1 cellular context compared by ENCODE assay signal in the genomic region with DNA sequence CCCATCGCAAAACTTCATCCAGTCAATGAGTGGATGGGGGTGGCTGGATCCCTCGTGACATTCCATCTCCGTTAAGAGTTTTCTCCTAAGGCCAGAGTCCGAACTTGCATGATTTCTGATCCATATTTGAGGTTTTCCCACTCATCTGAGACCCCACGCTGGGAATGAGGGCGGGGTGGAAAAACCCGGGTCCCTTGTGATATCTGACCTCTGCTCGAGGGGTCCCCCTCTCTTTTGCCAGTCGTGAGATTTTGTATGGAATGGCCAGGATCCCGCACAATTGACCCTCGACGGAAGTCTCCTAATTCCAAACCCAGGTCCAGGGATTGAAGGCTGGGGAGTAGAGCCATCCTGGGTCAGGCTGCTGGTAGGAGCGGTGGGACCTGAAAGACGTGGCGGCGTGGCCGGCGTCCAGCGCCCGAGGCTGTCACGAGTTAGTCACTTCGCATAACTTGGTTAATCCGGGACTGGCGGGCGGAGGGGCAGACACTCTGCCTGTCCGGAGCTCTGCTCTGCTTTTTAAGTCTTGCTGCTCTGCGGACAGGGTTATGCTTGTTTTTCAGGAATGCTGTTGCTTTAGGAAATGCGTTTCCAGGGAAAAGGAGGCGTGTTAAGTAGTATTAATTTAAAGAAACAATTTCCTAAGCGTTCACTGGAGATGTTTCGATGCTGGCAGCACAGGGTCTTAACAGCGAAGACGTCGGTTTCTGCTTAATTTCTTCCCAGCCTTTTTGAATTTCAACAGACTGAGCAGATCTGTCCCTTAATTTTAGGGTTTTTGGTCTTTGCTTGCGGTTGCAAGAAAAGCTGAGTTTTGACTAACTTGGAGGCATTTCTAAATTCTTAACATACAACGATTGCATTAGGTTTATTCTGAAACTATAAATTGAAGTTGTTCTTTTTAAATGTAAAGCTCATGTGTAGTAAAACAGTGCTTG.
TF ChIP-seq lines count a peak whose summit lies in the region.

No MANE protein-coding gene starts in this region.

TF ChIP-seq in HepG2, 621 proteins besides CTCF, POLR2A, EP300 and RAD21 (continued from another document and continues in another):
- TF ChIP-seq ZNF749 (CRISPR knock-in tag; IDR thresholded peaks at IDR 0.05; ENCODE audit: borderline replicate concordance) (no peak), ZNF264 (CRISPR knock-in tag; IDR thresholded peaks at IDR 0.05) (no peak), HOXA3 (CRISPR knock-in tag; IDR thresholded peaks at IDR 0.05) (no peak), MZF1 (CRISPR knock-in tag; IDR thresholded peaks at IDR 0.05; ENCODE audit: borderline replicate concordance) (no peak), ZSCAN9 (CRISPR knock-in tag; IDR thresholded peaks at IDR 0.05; ENCODE audit: borderline replicate concordance) (no peak), ZNF775 (CRISPR knock-in tag; IDR thresholded peaks at IDR 0.05; ENCODE audit: borderline replicate concordance) (no peak), PAX8 (CRISPR knock-in tag; IDR thresholded peaks at IDR 0.05; ENCODE audit: borderline replicate concordance) (no peak), PHF5A (CRISPR knock-in tag; IDR thresholded peaks at IDR 0.05; ENCODE audit: low read depth, unreplicated experiment) (no peak), KDM5B (CRISPR knock-in tag; IDR thresholded peaks at IDR 0.05; ENCODE audit: borderline replicate concordance) (no peak), CREB1 (IDR thresholded peaks at IDR 0.05) (no peak), CREB1 (CRISPR knock-in tag; IDR thresholded peaks at IDR 0.05) (no peak), ZNF382 (CRISPR knock-in tag; IDR thresholded peaks at IDR 0.05; ENCODE audit: borderline replicate concordance) (no peak), IKZF4 (CRISPR knock-in tag; IDR thresholded peaks at IDR 0.05; ENCODE audit: borderline replicate concordance, low read depth, not compliant biosample characterization) (no peak), SOX5 (CRISPR knock-in tag; IDR thresholded peaks at IDR 0.05; ENCODE audit: borderline replicate concordance) (no peak), SIN3A (IDR thresholded peaks at IDR 0.05; ENCODE audit: borderline replicate concordance, low read depth, low read length) (peak; percentile 72; the same call in 1 of the 2 replicates), TRIM24 (CRISPR knock-in tag; IDR thresholded peaks at IDR 0.05) (no peak), AGO1 (IDR thresholded peaks at IDR 0.05; ENCODE audit: low read depth, low read length, poor library complexity, severe bottlenecking) (no peak), ZNF121 (CRISPR knock-in tag; IDR thresholded peaks at IDR 0.05) (no peak), ZNF703 (CRISPR knock-in tag; IDR thresholded peaks at IDR 0.05; ENCODE audit: borderline replicate concordance) (no peak), HDAC1 (CRISPR knock-in tag; IDR thresholded peaks at IDR 0.05) (peak; percentile 64), SUZ12 (IDR thresholded peaks at IDR 0.05; ENCODE audit: low read depth, low read length) (no peak), PHF21A (CRISPR knock-in tag; IDR thresholded peaks at IDR 0.05) (0 out of 2 replicates have a peak, but pooled peaks have one; percentile 26), FOXA1 (IDR thresholded peaks at IDR 0.05) (no peak), FOXA1 (CRISPR knock-in tag; IDR thresholded peaks at IDR 0.05) (no peak), SMARCC2 (IDR thresholded peaks at IDR 0.05) (no peak), ZNF101 (CRISPR knock-in tag; IDR thresholded peaks at IDR 0.05; ENCODE audit: borderline replicate concordance, low read depth) (no peak), ZNF768 (CRISPR knock-in tag; IDR thresholded peaks at IDR 0.05) (no peak), RORA (CRISPR knock-in tag; IDR thresholded peaks at IDR 0.05) (no peak), TOE1 (CRISPR knock-in tag; IDR thresholded peaks at IDR 0.05) (no peak), ZNF333 (CRISPR knock-in tag; IDR thresholded peaks at IDR 0.05; ENCODE audit: borderline replicate concordance) (0 out of 2 replicates have a peak, but pooled peaks have one; percentile 67), MXI1 (IDR thresholded peaks at IDR 0.05; ENCODE audit: borderline replicate concordance, low read depth, low read length) (peak; percentile 80; the same call in 1 of the 3 replicates), ZNF160 (CRISPR knock-in tag; IDR thresholded peaks at IDR 0.05) (no peak), XBP1 (CRISPR knock-in tag; IDR thresholded peaks at IDR 0.05) (no peak), ZMYM4 (CRISPR knock-in tag; IDR thresholded peaks at IDR 0.05) (no peak), JUN (CRISPR knock-in tag; IDR thresholded peaks at IDR 0.05) (no peak), ERF (CRISPR knock-in tag; IDR thresholded peaks at IDR 0.05) (no peak), HDAC6 (IDR thresholded peaks at IDR 0.05; ENCODE audit: low read depth, low read length) (no peak), KAT7 (CRISPR knock-in tag; IDR thresholded peaks at IDR 0.05; ENCODE audit: borderline replicate concordance) (peak; percentile 31; the same call in 1 of the 2 replicates), SETDB1 (CRISPR knock-in tag; IDR thresholded peaks at IDR 0.05; ENCODE audit: borderline replicate concordance) (no peak), SALL1 (CRISPR knock-in tag; IDR thresholded peaks at IDR 0.05) (no peak), KAT2B (IDR thresholded peaks at IDR 0.05; ENCODE audit: borderline replicate concordance, low read depth, low read length) (no peak), GATAD1 (CRISPR knock-in tag; IDR thresholded peaks at IDR 0.05) (no peak), NR2F2 (IDR thresholded peaks at IDR 0.05; ENCODE audit: borderline replicate concordance, low read depth) (no peak), ZSCAN29 (CRISPR knock-in tag; conservative IDR thresholded peaks at IDR 0.05) (no peak), ZNF563 (CRISPR knock-in tag; IDR thresholded peaks at IDR 0.05) (no peak), ZNF136 (CRISPR knock-in tag; IDR thresholded peaks at IDR 0.05; ENCODE audit: low read depth) (0 out of 2 replicates have a peak, but pooled peaks have one; percentile 50), PPARG (CRISPR knock-in tag; conservative IDR thresholded peaks at IDR 0.05) (no peak)
- TF ChIP-seq, protein P1, sequence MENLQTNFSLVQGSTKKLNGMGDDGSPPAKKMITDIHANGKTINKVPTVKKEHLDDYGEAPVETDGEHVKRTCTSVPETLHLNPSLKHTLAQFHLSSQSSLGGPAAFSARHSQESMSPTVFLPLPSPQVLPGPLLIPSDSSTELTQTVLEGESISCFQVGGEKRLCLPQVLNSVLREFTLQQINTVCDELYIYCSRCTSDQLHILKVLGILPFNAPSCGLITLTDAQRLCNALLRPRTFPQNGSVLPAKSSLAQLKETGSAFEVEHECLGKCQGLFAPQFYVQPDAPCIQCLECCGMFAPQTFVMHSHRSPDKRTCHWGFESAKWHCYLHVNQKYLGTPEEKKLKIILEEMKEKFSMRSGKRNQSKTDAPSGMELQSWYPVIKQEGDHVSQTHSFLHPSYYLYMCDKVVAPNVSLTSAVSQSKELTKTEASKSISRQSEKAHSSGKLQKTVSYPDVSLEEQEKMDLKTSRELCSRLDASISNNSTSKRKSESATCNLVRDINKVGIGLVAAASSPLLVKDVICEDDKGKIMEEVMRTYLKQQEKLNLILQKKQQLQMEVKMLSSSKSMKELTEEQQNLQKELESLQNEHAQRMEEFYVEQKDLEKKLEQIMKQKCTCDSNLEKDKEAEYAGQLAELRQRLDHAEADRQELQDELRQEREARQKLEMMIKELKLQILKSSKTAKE (CRISPR knock-in tag; IDR thresholded peaks at IDR 0.05; ENCODE audit: borderline replicate concordance) = no peak
- TF ChIP-seq, protein P2, sequence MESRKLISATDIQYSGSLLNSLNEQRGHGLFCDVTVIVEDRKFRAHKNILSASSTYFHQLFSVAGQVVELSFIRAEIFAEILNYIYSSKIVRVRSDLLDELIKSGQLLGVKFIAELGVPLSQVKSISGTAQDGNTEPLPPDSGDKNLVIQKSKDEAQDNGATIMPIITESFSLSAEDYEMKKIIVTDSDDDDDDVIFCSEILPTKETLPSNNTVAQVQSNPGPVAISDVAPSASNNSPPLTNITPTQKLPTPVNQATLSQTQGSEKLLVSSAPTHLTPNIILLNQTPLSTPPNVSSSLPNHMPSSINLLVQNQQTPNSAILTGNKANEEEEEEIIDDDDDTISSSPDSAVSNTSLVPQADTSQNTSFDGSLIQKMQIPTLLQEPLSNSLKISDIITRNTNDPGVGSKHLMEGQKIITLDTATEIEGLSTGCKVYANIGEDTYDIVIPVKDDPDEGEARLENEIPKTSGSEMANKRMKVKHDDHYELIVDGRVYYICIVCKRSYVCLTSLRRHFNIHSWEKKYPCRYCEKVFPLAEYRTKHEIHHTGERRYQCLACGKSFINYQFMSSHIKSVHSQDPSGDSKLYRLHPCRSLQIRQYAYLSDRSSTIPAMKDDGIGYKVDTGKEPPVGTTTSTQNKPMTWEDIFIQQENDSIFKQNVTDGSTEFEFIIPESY (CRISPR knock-in tag; IDR thresholded peaks at IDR 0.05) = no peak
- TF ChIP-seq, protein P3, sequence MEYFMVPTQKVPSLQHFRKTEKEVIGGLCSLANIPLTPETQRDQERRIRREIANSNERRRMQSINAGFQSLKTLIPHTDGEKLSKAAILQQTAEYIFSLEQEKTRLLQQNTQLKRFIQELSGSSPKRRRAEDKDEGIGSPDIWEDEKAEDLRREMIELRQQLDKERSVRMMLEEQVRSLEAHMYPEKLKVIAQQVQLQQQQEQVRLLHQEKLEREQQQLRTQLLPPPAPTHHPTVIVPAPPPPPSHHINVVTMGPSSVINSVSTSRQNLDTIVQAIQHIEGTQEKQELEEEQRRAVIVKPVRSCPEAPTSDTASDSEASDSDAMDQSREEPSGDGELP (IDR thresholded peaks at IDR 0.05; ENCODE audit: borderline replicate concordance, low read depth) = no peak
- TF ChIP-seq, protein P4, sequence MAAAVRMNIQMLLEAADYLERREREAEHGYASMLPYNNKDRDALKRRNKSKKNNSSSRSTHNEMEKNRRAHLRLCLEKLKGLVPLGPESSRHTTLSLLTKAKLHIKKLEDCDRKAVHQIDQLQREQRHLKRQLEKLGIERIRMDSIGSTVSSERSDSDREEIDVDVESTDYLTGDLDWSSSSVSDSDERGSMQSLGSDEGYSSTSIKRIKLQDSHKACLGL (CRISPR knock-in tag; IDR thresholded peaks at IDR 0.05) = peak; percentile 84; the same call in 1 of the 2 replicates
- TF ChIP-seq, protein P5, sequence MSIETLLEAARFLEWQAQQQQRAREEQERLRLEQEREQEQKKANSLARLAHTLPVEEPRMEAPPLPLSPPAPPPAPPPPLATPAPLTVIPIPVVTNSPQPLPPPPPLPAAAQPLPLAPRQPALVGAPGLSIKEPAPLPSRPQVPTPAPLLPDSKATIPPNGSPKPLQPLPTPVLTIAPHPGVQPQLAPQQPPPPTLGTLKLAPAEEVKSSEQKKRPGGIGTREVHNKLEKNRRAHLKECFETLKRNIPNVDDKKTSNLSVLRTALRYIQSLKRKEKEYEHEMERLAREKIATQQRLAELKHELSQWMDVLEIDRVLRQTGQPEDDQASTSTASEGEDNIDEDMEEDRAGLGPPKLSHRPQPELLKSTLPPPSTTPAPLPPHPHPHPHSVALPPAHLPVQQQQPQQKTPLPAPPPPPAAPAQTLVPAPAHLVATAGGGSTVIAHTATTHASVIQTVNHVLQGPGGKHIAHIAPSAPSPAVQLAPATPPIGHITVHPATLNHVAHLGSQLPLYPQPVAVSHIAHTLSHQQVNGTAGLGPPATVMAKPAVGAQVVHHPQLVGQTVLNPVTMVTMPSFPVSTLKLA (IDR thresholded peaks at IDR 0.05) = no peak
- TF ChIP-seq, protein P6, sequence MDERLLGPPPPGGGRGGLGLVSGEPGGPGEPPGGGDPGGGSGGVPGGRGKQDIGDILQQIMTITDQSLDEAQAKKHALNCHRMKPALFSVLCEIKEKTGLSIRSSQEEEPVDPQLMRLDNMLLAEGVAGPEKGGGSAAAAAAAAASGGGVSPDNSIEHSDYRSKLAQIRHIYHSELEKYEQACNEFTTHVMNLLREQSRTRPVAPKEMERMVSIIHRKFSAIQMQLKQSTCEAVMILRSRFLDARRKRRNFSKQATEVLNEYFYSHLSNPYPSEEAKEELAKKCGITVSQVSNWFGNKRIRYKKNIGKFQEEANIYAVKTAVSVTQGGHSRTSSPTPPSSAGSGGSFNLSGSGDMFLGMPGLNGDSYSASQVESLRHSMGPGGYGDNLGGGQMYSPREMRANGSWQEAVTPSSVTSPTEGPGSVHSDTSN (CRISPR knock-in tag; IDR thresholded peaks at IDR 0.05) = no peak
- TF ChIP-seq, protein P7, sequence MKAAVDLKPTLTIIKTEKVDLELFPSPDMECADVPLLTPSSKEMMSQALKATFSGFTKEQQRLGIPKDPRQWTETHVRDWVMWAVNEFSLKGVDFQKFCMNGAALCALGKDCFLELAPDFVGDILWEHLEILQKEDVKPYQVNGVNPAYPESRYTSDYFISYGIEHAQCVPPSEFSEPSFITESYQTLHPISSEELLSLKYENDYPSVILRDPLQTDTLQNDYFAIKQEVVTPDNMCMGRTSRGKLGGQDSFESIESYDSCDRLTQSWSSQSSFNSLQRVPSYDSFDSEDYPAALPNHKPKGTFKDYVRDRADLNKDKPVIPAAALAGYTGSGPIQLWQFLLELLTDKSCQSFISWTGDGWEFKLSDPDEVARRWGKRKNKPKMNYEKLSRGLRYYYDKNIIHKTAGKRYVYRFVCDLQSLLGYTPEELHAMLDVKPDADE (CRISPR knock-in tag; IDR thresholded peaks at IDR 0.05) = no peak
- TF ChIP-seq, protein P8, sequence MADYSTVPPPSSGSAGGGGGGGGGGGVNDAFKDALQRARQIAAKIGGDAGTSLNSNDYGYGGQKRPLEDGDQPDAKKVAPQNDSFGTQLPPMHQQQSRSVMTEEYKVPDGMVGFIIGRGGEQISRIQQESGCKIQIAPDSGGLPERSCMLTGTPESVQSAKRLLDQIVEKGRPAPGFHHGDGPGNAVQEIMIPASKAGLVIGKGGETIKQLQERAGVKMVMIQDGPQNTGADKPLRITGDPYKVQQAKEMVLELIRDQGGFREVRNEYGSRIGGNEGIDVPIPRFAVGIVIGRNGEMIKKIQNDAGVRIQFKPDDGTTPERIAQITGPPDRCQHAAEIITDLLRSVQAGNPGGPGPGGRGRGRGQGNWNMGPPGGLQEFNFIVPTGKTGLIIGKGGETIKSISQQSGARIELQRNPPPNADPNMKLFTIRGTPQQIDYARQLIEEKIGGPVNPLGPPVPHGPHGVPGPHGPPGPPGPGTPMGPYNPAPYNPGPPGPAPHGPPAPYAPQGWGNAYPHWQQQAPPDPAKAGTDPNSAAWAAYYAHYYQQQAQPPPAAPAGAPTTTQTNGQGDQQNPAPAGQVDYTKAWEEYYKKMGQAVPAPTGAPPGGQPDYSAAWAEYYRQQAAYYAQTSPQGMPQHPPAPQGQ (CRISPR knock-in tag; IDR thresholded peaks at IDR 0.05; ENCODE audit: borderline replicate concordance) = 0 out of 2 replicates have a peak, but pooled peaks have one; percentile 23
- TF ChIP-seq, protein P9, sequence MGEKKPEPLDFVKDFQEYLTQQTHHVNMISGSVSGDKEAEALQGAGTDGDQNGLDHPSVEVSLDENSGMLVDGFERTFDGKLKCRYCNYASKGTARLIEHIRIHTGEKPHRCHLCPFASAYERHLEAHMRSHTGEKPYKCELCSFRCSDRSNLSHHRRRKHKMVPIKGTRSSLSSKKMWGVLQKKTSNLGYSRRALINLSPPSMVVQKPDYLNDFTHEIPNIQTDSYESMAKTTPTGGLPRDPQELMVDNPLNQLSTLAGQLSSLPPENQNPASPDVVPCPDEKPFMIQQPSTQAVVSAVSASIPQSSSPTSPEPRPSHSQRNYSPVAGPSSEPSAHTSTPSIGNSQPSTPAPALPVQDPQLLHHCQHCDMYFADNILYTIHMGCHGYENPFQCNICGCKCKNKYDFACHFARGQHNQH (CRISPR knock-in tag; IDR thresholded peaks at IDR 0.05) = no peak
- TF ChIP-seq, protein P10, sequence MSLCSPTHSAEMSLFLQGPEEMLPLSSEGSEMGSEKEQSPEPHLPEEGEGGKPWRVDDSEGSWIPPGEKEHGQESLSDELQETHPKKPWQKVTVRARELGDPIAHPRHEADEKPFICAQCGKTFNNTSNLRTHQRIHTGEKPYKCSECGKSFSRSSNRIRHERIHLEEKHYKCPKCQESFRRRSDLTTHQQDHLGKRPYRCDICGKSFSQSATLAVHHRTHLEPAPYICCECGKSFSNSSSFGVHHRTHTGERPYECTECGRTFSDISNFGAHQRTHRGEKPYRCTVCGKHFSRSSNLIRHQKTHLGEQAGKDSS (CRISPR knock-in tag; IDR thresholded peaks at IDR 0.05; ENCODE audit: borderline replicate concordance, low read depth) = no peak
